Comparison of ENCODE assay signal across 8 cellular contexts in the genomic region with DNA sequence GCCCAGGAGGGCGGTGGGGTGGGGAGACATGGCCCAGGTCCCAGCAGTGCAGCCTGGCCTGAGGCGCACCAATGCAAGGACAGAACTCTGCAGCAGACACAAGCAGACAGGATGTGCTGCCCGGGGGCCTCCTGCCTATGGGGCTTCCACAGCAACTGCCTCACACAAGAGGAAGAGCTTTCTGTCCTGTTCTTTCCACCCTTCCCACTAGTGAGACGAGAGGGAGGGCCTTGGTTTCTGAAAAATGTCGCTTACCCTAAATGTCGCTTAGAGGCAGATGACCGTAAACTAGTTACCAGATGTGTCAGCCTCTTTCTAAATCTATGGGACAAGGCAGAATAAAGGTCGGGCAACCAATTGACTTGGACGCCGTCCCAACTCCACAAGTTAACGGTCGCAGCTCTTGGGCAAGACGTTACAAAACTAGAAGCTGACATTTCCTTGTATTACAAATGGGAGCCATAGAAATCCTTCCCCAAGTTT. TPM values are rescaled to one million over a fixed set of nuclear protein-coding genes. Genes with fewer than 3 reads are reported as not detected.
A peak's percentile ranks its signal among the peaks of the same experiment; 100 is the strongest.
DNase-seq lines count a peak whose midpoint lies in the region; ATAC-seq and TF ChIP-seq lines count a peak whose summit lies in the region.

A gene with protein sequence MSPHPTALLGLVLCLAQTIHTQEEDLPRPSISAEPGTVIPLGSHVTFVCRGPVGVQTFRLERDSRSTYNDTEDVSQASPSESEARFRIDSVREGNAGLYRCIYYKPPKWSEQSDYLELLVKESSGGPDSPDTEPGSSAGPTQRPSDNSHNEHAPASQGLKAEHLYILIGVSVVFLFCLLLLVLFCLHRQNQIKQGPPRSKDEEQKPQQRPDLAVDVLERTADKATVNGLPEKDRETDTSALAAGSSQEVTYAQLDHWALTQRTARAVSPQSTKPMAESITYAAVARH (minus strand): TSS at position 157 of the 483 bp plus-strand sequence. CDS start 127 bp downstream, at position 30.

- no peak for TF ChIP-seq POLR2A in sigmoid colon (IDR thresholded peaks at IDR 0.05)

- H3K4me3 ChIP-seq in duodenal mucosa (ENCODE audit: low read depth in 1 of 2, low read length in 2 of 2) = peak within 1 kb of the TSS; percentile 25 to 59
- peak within 1 kb of the TSS in 3 of 4 donors; percentile 12 to 34 (median 24) for H3K4me3 ChIP-seq in sigmoid colon

- POLR2A ChIA-PET in activated CD4-positive, alpha-beta T cell treated with anti-CD3 and anti-CD28 coated beads for 36 hours (lab: Charles Lee) = no interaction called here

- no peaks in the 10 kb centered on the region for H3K27me3 ChIP-seq in duodenal mucosa (ENCODE audit: control insufficient read depth in 1 of 2, insufficient read depth in 2 of 2, low read length in 2 of 2)
- H3K27me3 ChIP-seq in sigmoid colon = no peaks in the 10 kb centered on the region
- H3K27me3 ChIP-seq in foreskin keratinocyte = no peaks in the 10 kb centered on the region

- peak within 1 kb of the TSS; percentile 85 for H3K27ac Mint-ChIP-seq in activated CD4-positive, alpha-beta T cell treated with anti-CD3 and anti-CD28 coated beads for 36 hours

- peaks cover 3% of the 10 kb centered on the region for H3K27me3 Mint-ChIP-seq in activated CD4-positive, alpha-beta T cell treated with anti-CD3 and anti-CD28 coated beads for 36 hours

- no peak for TF ChIP-seq EP300 in sigmoid colon (IDR thresholded peaks at IDR 0.05)

- H3K4me1 Mint-ChIP-seq in activated CD4-positive, alpha-beta T cell treated with anti-CD3 and anti-CD28 coated beads for 36 hours = peaks cover 60% of the 10 kb centered on the region

- intact Hi-C loops in activated CD4-positive, alpha-beta T cell treated with anti-CD3 and anti-CD28 coated beads for 36 hours (cut with DNase I, micrococcal nuclease) = no loop called here
- intact Hi-C loops in sigmoid colon (cut with DNase I) = no loop called here

- DNase-seq in Daoy (ENCODE audit: low read depth) (peak; percentile 38), sigmoid colon (no peak), dedifferentiated amniotic fluid mesenchymal stem cell (ENCODE audit: extremely low spot score) (no peak), NCI-H1436 (lab: John Stamatoyannopoulos, UW) (no peak), foreskin keratinocyte (no peak)
- DNase-seq in activated CD4-positive, alpha-beta T cell treated with anti-CD3 and anti-CD28 coated beads for 36 hours = peak; percentile 68

- no peak within 1 kb of the TSS for H3K27ac ChIP-seq in duodenal mucosa (ENCODE audit: low read depth, low read length)
- H3K27ac ChIP-seq in sigmoid colon = peak within 1 kb of the TSS; percentile 27 to 65 (median 56)
- no peak within 1 kb of the TSS for H3K27ac ChIP-seq in foreskin keratinocyte

- 38 to 56% methylated on average over 13 of the region's 13 CpGs for WGBS in sigmoid colon, 2 donors

- H3K9me3 ChIP-seq in duodenal mucosa (ENCODE audit: control insufficient read depth in 1 of 2, low read length in 2 of 2) (no peaks in the 10 kb centered on the region), sigmoid colon (no peaks in the 10 kb centered on the region)

- H3K36me3 ChIP-seq in duodenal mucosa (ENCODE audit: control insufficient read depth in 1 of 2, insufficient read depth in 2 of 2, low read length in 2 of 2) = no peaks in the 10 kb centered on the region
- H3K36me3 ChIP-seq in sigmoid colon = no peaks in the 10 kb centered on the region

- ATAC-seq in activated CD4-positive, alpha-beta T cell treated with anti-CD3 and anti-CD28 coated beads for 36 hours = peak; percentile 81
- no peak for ATAC-seq in GM21423 (IDR thresholded peaks at IDR 0.05; ENCODE audit: unreplicated experiment)
- no peak for ATAC-seq in foreskin keratinocyte

- peak within 1 kb of the TSS in 1 of 2 donors; percentile 48 for H3K9ac ChIP-seq in duodenal mucosa (ENCODE audit: low read depth in 1 of 2, low read length in 2 of 2)

- H3K36me3 Mint-ChIP-seq in activated CD4-positive, alpha-beta T cell treated with anti-CD3 and anti-CD28 coated beads for 36 hours (ENCODE audit: low read depth) = no peaks in the 10 kb centered on the region

- peak within 1 kb of the TSS; percentile 81 for H3K4me3 Mint-ChIP-seq in activated CD4-positive, alpha-beta T cell treated with anti-CD3 and anti-CD28 coated beads for 36 hours

- CTCF ChIA-PET in activated CD4-positive, alpha-beta T cell treated with anti-CD3 and anti-CD28 coated beads for 36 hours (lab: Charles Lee) = interaction anchor here (0.8 to 1.7 kb wide), 2 partner anchors 26 to 97 kb away, joined by 5 to 6 read pairs; no protein-coding TSS in a partner anchor

- H3K4me1 ChIP-seq in duodenal mucosa (ENCODE audit: control insufficient read depth in 1 of 2, insufficient read depth in 2 of 2, low read length in 2 of 2) (no peaks in the 10 kb centered on the region), sigmoid colon (no peaks in the 10 kb centered on the region), foreskin keratinocyte (no peaks in the 10 kb centered on the region)

- H3K9me3 Mint-ChIP-seq in activated CD4-positive, alpha-beta T cell treated with anti-CD3 and anti-CD28 coated beads for 36 hours (ENCODE audit: low read depth) = no peaks in the 10 kb centered on the region

- TF ChIP-seq CTCF in sigmoid colon (IDR thresholded peaks at IDR 0.05) (no peak), foreskin keratinocyte (conservative IDR thresholded peaks at IDR 0.05) (no peak)

RNA-seq across cellular contexts. Expression of the gene that starts here (rescaled TPM):
- not detected in 2 replicates for total RNA-seq in Daoy (2014; rRNA removed; shearing (Covaris generic))
- 1 to 10 TPM; 3.5 to 4.7 TPM for total RNA-seq in activated CD4-positive, alpha-beta T cell treated with anti-CD3 and anti-CD28 coated beads for 36 hours
- total RNA-seq in sigmoid colon (10 to 100 TPM in 3 of 4 donors, 1 to 10 TPM in 1; 4.4 to 18.9 (median 14.4) TPM), foreskin keratinocyte (not detected in 2 replicates)
- polyA plus RNA-seq in sigmoid colon (10 to 100 TPM in 2 of 3 donors, 1 to 10 TPM in 1; 6.6 to 34.6 (median 13.4) TPM), foreskin keratinocyte (not detected in 2 replicates)

Comparison
In these comparisons a context has a peak if more than half of its experiments do, and no peak if none do; other contexts are left out.
1. Peak in DNase-seq in Daoy; RNA of the gene not detected or under 1 TPM.
2. H3K27ac ChIP-seq: peak in sigmoid colon (4 of 4); none in duodenal mucosa (single experiment) and foreskin keratinocyte (single experiment).